ENCODE assay signal across 12 cellular contexts in the genomic region with DNA sequence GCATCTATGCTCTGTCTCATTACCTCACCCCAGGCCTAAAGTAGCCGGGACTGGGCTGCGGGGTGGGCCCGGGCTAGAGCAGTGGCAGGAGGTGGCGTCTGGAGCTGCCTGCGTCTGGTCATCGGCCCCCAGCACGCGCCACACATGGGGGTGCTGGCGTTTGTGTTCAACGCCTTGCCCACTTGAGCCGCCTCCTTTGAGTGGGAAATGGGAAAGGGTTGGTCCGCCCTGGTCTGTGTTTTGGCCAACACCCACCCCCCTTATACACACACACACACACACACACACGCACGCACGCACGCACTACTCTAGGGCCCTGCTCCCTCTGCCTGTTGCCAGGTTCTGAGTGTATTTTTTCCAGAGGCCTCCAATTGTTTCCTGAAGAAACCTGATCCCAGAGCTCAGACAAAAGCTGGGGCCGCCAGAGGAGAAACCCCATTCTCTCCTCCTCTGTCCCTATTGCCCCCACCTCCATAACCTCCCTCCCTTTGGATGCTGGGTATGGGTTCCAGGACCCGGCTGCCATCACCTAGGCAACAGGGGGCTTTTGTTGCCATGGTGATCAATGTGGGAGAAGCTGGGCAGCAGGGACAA.
DNase-seq lines count a peak whose midpoint lies in the region; ATAC-seq lines count a peak whose summit lies in the region.
"Had no signal": no experiment of that assay in that cellular context is flagged by ENCODE, and none has a peak within 500 bp of the region (broad histone marks: within the 10 kb centered on the region; RNA-seq: fewer than 3 reads in every experiment).

No MANE protein-coding gene starts in this region.

- no peak for ATAC-seq in GM19463 (IDR thresholded peaks at IDR 0.05; ENCODE audit: unreplicated experiment)

- DNase-seq in NCI-H1417 (lab: John Stamatoyannopoulos, UW), result peak; percentile 64 to 84 (median 68)
- DNase-seq in NCI-H1417 treated with DMSO at 0.1 percent for 48 hours (lab: John Stamatoyannopoulos, UW), result no peak
- peak; percentile 77 for DNase-seq in NCI-H748 (lab: John Stamatoyannopoulos, UW; ENCODE audit: unreplicated experiment)
- DNase-seq in hypothalamus (lab: John Stamatoyannopoulos, UW), result peak in 26 of 51 donors; percentile 17 to 72 (median 52)
- DNase-seq in retina, result peak; percentile 88
- DNase-seq in HCEC 1CT, result no peak
- no peak for DNase-seq in NCI-H1048 (lab: John Stamatoyannopoulos, UW)
- DNase-seq: activated CD4-positive, alpha-beta T cell treated with anti-CD3 and anti-CD28 coated beads, Interleukin-2, amount 50 U/mL, for 4 hours; activated naive CD4-positive, alpha-beta T cell treated with Interleukin-2 at 50 U/mL for 16 hours; naive B cell; stimulated activated CD4-positive, alpha-beta T cell treated with anti-CD3 and anti-CD28 coated beads, Interleukin-15, amount 100 ng/mL, for 24 hours had no signal

Comparison
In these comparisons a context has a peak if more than half of its experiments do, and no peak if none do; other contexts are left out.
1. DNase-seq: peak in NCI-H1417 (3 of 3), NCI-H748 (single experiment), hypothalamus (26 of 51) and retina (single experiment); none in NCI-H1417 treated with DMSO at 0.1 percent for 48 hours (single experiment), HCEC 1CT (single experiment) and NCI-H1048 (single experiment).